Comparison of ENCODE assay signal across 12 cellular contexts in genomic region chr10:95475003-95475383, GRCh38.
DNase-seq lines count a peak whose midpoint lies in the region; ATAC-seq, FAIRE-seq and TF ChIP-seq lines count a peak whose summit lies in the region.
"Had no signal": no experiment of that assay in that cellular context is flagged by ENCODE, and none has a peak within 500 bp of the region (broad histone marks: within the 10 kb centered on the region; RNA-seq: fewer than 3 reads in every experiment).

No MANE protein-coding gene starts in this region.

- TF ChIP-seq EP300 in HepG2 (IDR thresholded peaks at IDR 0.05; ENCODE audit: low read depth in 2 of 2, low read length in 2 of 2) (no peak), HepG2 (CRISPR knock-in tag; IDR thresholded peaks at IDR 0.05; ENCODE audit: borderline replicate concordance) (no peak)

- H3K4me2 ChIP-seq in GM23338 (peak overlapping the region; percentile 37; the same call in 1 of the 2 replicates), HepG2 (ENCODE audit: low read depth, low read length) (0 out of 2 replicates have a peak overlapping the region, but pooled peaks have one; percentile 10), smooth muscle cell (peak overlapping the region; percentile 83)

- H3F3A ChIP-seq in GM23338 (replicated peaks; ENCODE audit: low read depth) (no peaks in the 10 kb centered on the region; the same call in 1 of the 2 replicates), smooth muscle cell (ENCODE audit: low read depth) (peaks cover 4% of the 10 kb centered on the region)

- H4K20me1 ChIP-seq in GM23338 (replicated peaks; ENCODE audit: insufficient read depth) (no peaks in the 10 kb centered on the region), HepG2 (ENCODE audit: insufficient read depth, low read length) (no peaks in the 10 kb centered on the region), smooth muscle cell (ENCODE audit: low read depth) (no peaks in the 10 kb centered on the region)

- H3K27me3 ChIP-seq in GM23338 (ENCODE audit: insufficient read depth) (no peaks in the 10 kb centered on the region), HepG2 (ENCODE audit: control insufficient read depth in 1 of 2, insufficient read depth in 2 of 2, low read length in 2 of 2) (no peaks in the 10 kb centered on the region), smooth muscle cell (ENCODE audit: low read depth) (no peaks in the 10 kb centered on the region)

- H3K36me3 ChIP-seq in GM23338 (ENCODE audit: insufficient read depth) (no peaks in the 10 kb centered on the region), HepG2 (replicated peaks in 1 of 2; ENCODE audit: control insufficient read depth in 1 of 2, insufficient read depth in 2 of 2, low read length in 2 of 2) (no peaks in the 10 kb centered on the region; a peak in 2 of 5 replicates), smooth muscle cell (ENCODE audit: low read depth) (no peaks in the 10 kb centered on the region)

- H3K4me3 Mint-ChIP-seq in GM23338, result no peak overlapping the region
- H3K4me3 Mint-ChIP-seq: activated CD4-positive, alpha-beta memory T cell treated with anti-CD3 and anti-CD28 coated beads for 36 hours; natural killer cell treated with Interleukin-12 subunit alpha and Interleukin-12 subunit beta and Interleukin-15 and Interleukin-18, amount 100 ng/mL, for 72 hours had no signal

- 59% methylated on average over 1 of the region's 1 CpG for WGBS in HepG2 (ENCODE audit: low lambda C conversion rate)
- 100% methylated on average over 1 of the region's 1 CpG for WGBS in smooth muscle cell (ENCODE audit: low lambda C conversion rate)

- in situ Hi-C loops in HepG2 (cut with HindIII; ENCODE audit: extremely low pct_ligation_motif_present, low pct_unique_long_range_greater_than_20kb), result no loop called here

- TF ChIP-seq CTCF in GM23338 (conservative IDR thresholded peaks at IDR 0.05; ENCODE audit: low read depth in 2 of 2) (no peak), HepG2 (CRISPR knock-in tag; IDR thresholded peaks at IDR 0.05) (no peak), smooth muscle cell (IDR thresholded peaks at IDR 0.05; ENCODE audit: borderline replicate concordance, insufficient read depth, poor library complexity, severe bottlenecking) (no peak)

- CTCF ChIA-PET in HepG2 (lab: Yijun Ruan, JAX; ENCODE audit: low intra/inter-chr PET ratio, low total read pairs), result no interaction called here

- DNase-seq in GM23338 (ENCODE audit: low spot score) (no peak), HepG2 (ENCODE audit: low spot score) (no peak), smooth muscle cell (lab: John Stamatoyannopoulos, UW; ENCODE audit: unreplicated experiment) (no peak), NCI-H1417 (lab: John Stamatoyannopoulos, UW) (no peak), NCI-H2107 treated with DMSO at 0.1 percent for 48 hours (lab: John Stamatoyannopoulos, UW; ENCODE audit: unreplicated experiment) (no peak), retina (no peak), activated T-cell treated with anti-CD3 and anti-CD28 coated beads for 4 hours (no peak)
- DNase-seq: activated CD4-positive, alpha-beta memory T cell treated with anti-CD3 and anti-CD28 coated beads for 36 hours; activated naive CD4-positive, alpha-beta T cell had no signal

- no peak for FAIRE-seq in HepG2 (lab: Jason Lieb, UNC)
- FAIRE-seq: RCC 7860 had no signal

- 0 out of 2 replicates have a peak overlapping the region, but pooled peaks have one; percentile 19 for H3K9ac ChIP-seq in HepG2 (ENCODE audit: insufficient read depth, low read depth, low read length)
- H3K9ac ChIP-seq in smooth muscle cell (ENCODE audit: low read depth), result no peak overlapping the region

- H3K4me1 ChIP-seq in GM23338 (ENCODE audit: insufficient read depth), result peaks cover 53% of the 10 kb centered on the region
- H3K4me1 ChIP-seq in HepG2 (ENCODE audit: insufficient read depth, low read length), result peaks cover 100% of the 10 kb centered on the region
- peaks cover 17% of the 10 kb centered on the region for H3K4me1 ChIP-seq in smooth muscle cell (ENCODE audit: low read depth)

- H3K9me3 Mint-ChIP-seq in GM23338, result no peaks in the 10 kb centered on the region
- H3K9me3 Mint-ChIP-seq: activated CD4-positive, alpha-beta memory T cell treated with anti-CD3 and anti-CD28 coated beads for 36 hours; natural killer cell treated with Interleukin-12 subunit alpha and Interleukin-12 subunit beta and Interleukin-15 and Interleukin-18, amount 100 ng/mL, for 72 hours had no signal

- no peak overlapping the region for H3K4me3 ChIP-seq in GM23338
- H3K4me3 ChIP-seq in HepG2 (replicated peaks in 1 of 3; ENCODE audit: insufficient read depth in 1 of 3, low read depth in 2 of 3, low read length in 3 of 3), result no peak overlapping the region
- H3K4me3 ChIP-seq in smooth muscle cell, result no peak overlapping the region

- H3K27me3 Mint-ChIP-seq in GM23338 (ENCODE audit: insufficient read depth, low read depth, poor library complexity), result peaks cover 5% of the 10 kb centered on the region
- H3K27me3 Mint-ChIP-seq: activated CD4-positive, alpha-beta memory T cell treated with anti-CD3 and anti-CD28 coated beads for 36 hours had no signal

- no peak overlapping the region for H3K27ac ChIP-seq in GM23338 (ENCODE audit: low read depth)
- H3K27ac ChIP-seq in cingulate gyrus (ENCODE audit: low read depth, low read length), result peak overlapping the region; percentile 88
- peak overlapping the region; percentile 96 for H3K27ac ChIP-seq in HepG2 (ENCODE audit: extremely low read length, insufficient read depth, low read length)
- peak overlapping the region; percentile 9 for H3K27ac ChIP-seq in smooth muscle cell (ENCODE audit: low read depth)

- POLR2A ChIA-PET in HepG2 (lab: Yijun Ruan, JAX), result interaction anchor here (0.7 to 1.0 kb wide), 2 partner anchors 25 to 86 kb away, joined by 3 read pairs; partner anchors contain the start of gene SORBS1

- H3K27ac Mint-ChIP-seq in GM23338, result peak overlapping the region; percentile 77; the same call in 1 of the 2 replicates
- H3K27ac Mint-ChIP-seq: activated CD4-positive, alpha-beta memory T cell treated with anti-CD3 and anti-CD28 coated beads for 36 hours; natural killer cell treated with Interleukin-12 subunit alpha and Interleukin-12 subunit beta and Interleukin-15 and Interleukin-18, amount 100 ng/mL, for 72 hours had no signal

- no TSS peak for BruUV-seq in HepG2 (replicated peaks; lab: Mats Ljungman, UMichigan)

- no peaks in the 10 kb centered on the region for H3K9me3 ChIP-seq in HepG2 (ENCODE audit: low read length)
- H3K9me3 ChIP-seq in smooth muscle cell (replicated peaks; ENCODE audit: low read depth), result no peaks in the 10 kb centered on the region

- TF ChIP-seq RAD21 in HepG2 (CRISPR knock-in tag; IDR thresholded peaks at IDR 0.05), result no peak

- H3K36me3 Mint-ChIP-seq in GM23338 (ENCODE audit: low read depth), result no peaks in the 10 kb centered on the region
- H3K36me3 Mint-ChIP-seq: activated CD4-positive, alpha-beta memory T cell treated with anti-CD3 and anti-CD28 coated beads for 36 hours; natural killer cell treated with Interleukin-12 subunit alpha and Interleukin-12 subunit beta and Interleukin-15 and Interleukin-18, amount 100 ng/mL, for 72 hours had no signal

- H3K9me2 ChIP-seq in GM23338 (ENCODE audit: insufficient read depth), result no peaks in the 10 kb centered on the region

- no peak for TF ChIP-seq POLR2A in HepG2 (IDR thresholded peaks at IDR 0.05; ENCODE audit: insufficient read depth in 1 of 2, low read depth in 2 of 2, low read length in 2 of 2)

- H2AFZ ChIP-seq in GM23338, result no peak overlapping the region
- no peak overlapping the region for H2AFZ ChIP-seq in HepG2 (ENCODE audit: low read length)
- H2AFZ ChIP-seq in smooth muscle cell (ENCODE audit: low read depth), result no peak overlapping the region

- H3K4me1 Mint-ChIP-seq in GM23338, result peaks cover 67% of the 10 kb centered on the region

- ATAC-seq in GM23338 (no peak), HepG2 (no peak)
- ATAC-seq: natural killer cell treated with Interleukin-12 subunit alpha and Interleukin-12 subunit beta and Interleukin-15 and Interleukin-18, amount 100 ng/mL, for 72 hours had no signal

- H3K79me2 ChIP-seq in GM23338 (replicated peaks; ENCODE audit: insufficient read depth) (peaks cover 16% of the 10 kb centered on the region), HepG2 (ENCODE audit: insufficient read depth, low read length) (peaks cover 41% of the 10 kb centered on the region), smooth muscle cell (ENCODE audit: low read depth) (peaks cover 4% of the 10 kb centered on the region)

- intact Hi-C loops in HepG2 (cut with micrococcal nuclease; ENCODE audit: unreplicated experiment), result no loop called here

TF ChIP-seq in GM23338, 12 proteins besides CTCF, POLR2A, EP300 and RAD21 (continues in another document):
- TF ChIP-seq EZH2phosphoT487 (IDR thresholded peaks at IDR 0.05; ENCODE audit: unreplicated experiment) (no peak), EZH2 (IDR thresholded peaks at IDR 0.05; ENCODE audit: low read depth, unreplicated experiment) (no peak), CREB1 (CRISPR knock-in tag; IDR thresholded peaks at IDR 0.05; ENCODE audit: low read depth) (no peak), ZNF331 (CRISPR knock-in tag; IDR thresholded peaks at IDR 0.05; ENCODE audit: low read depth) (no peak)

TF ChIP-seq in HepG2, 621 proteins besides CTCF, POLR2A, EP300 and RAD21 (continues in another document):
- TF ChIP-seq ZNF44 (CRISPR knock-in tag; IDR thresholded peaks at IDR 0.05), result 0 out of 2 replicates have a peak, but pooled peaks have one; percentile 33
- TF ChIP-seq, protein P1, sequence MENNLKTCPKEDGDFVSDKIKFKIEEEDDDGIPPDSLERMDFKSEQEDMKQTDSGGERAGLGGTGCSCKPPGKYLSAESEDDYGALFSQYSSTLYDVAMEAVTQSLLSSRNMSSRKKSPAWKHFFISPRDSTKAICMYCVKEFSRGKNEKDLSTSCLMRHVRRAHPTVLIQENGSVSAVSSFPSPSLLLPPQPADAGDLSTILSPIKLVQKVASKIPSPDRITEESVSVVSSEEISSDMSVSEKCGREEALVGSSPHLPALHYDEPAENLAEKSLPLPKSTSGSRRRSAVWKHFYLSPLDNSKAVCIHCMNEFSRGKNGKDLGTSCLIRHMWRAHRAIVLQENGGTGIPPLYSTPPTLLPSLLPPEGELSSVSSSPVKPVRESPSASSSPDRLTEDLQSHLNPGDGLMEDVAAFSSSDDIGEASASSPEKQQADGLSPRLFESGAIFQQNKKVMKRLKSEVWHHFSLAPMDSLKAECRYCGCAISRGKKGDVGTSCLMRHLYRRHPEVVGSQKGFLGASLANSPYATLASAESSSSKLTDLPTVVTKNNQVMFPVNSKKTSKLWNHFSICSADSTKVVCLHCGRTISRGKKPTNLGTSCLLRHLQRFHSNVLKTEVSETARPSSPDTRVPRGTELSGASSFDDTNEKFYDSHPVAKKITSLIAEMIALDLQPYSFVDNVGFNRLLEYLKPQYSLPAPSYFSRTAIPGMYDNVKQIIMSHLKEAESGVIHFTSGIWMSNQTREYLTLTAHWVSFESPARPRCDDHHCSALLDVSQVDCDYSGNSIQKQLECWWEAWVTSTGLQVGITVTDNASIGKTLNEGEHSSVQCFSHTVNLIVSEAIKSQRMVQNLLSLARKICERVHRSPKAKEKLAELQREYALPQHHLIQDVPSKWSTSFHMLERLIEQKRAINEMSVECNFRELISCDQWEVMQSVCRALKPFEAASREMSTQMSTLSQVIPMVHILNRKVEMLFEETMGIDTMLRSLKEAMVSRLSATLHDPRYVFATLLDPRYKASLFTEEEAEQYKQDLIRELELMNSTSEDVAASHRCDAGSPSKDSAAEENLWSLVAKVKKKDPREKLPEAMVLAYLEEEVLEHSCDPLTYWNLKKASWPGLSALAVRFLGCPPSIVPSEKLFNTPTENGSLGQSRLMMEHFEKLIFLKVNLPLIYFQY (CRISPR knock-in tag; IDR thresholded peaks at IDR 0.05; ENCODE audit: borderline replicate concordance), result no peak

Comparison
In these comparisons a context has a peak if more than half of its experiments do, and no peak if none do; other contexts are left out.
1. H3K4me2 ChIP-seq: peak in every context shown above with its lines; median percentile 83 in smooth muscle cell; 37 in GM23338; 10 in HepG2.